Comparison of ENCODE assay signal across 8 cellular contexts in the genomic region with DNA sequence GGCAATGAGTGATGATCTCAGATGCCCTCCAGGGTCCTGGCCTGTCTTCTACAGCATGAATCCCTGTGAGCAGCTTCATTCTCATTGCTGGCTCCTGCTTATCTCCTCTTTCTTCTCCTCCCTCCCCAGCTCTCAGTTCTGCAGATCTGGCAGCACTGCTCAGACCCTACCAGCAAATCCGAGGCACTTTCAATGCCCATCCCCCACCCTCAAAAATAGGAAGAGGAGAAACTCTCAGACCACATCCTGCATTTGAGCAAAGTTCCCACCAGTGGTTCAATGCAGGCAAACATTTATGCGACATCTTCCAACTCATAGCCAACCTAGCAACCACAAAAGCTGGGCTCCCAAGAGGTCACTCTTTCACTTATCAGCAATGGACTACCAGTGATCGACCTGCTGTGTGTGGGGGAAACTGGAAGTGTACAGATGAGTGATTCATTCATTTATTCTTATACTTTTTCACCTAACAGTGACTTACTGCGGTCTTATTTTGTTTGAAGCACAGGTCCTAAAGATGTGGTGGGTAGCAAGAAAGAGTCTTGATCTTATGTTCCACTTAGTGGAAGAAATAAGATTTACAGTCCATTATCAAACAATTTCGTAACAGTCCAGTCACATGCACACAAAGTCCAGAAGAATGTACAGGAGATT. TPM values are rescaled to one million over a fixed set of nuclear protein-coding genes. Genes with fewer than 3 reads are reported as not detected.
A peak's percentile ranks its signal among the peaks of the same experiment; 100 is the strongest.
DNase-seq lines count a peak whose midpoint lies in the region; ATAC-seq, FAIRE-seq and TF ChIP-seq lines count a peak whose summit lies in the region.

No MANE protein-coding gene starts in this region.

- no peak overlapping the region for H3K27ac ChIP-seq in KMS-11
- H3K27ac ChIP-seq in sigmoid colon, result no peak overlapping the region
- no peak overlapping the region for H3K27ac ChIP-seq in mesenchymal stem cell (ENCODE audit: low read length, poor library complexity, severe bottlenecking)

- H3K18ac ChIP-seq in mesenchymal stem cell (ENCODE audit: low read depth in 1 of 2, low read length in 2 of 2), result no peak overlapping the region

- H3K4me3 Mint-ChIP-seq in activated naive CD4-positive, alpha-beta T cell treated with anti-CD3 and anti-CD28 coated beads, Interleukin-2, amount 50 U/mL, for 24 hours, result peak overlapping the region; percentile 87

- no peak overlapping the region for H2BK15ac ChIP-seq in mesenchymal stem cell (ENCODE audit: low read depth, poor library complexity, severe bottlenecking)

- H3K36me3 Mint-ChIP-seq in activated naive CD4-positive, alpha-beta T cell treated with anti-CD3 and anti-CD28 coated beads, Interleukin-2, amount 50 U/mL, for 24 hours, result no peaks in the 10 kb centered on the region

- H3K36me3 ChIP-seq in KMS-11 (ENCODE audit: insufficient read depth), result no peaks in the 10 kb centered on the region
- H3K36me3 ChIP-seq in sigmoid colon, result no peaks in the 10 kb centered on the region
- no peaks in the 10 kb centered on the region for H3K36me3 ChIP-seq in mesenchymal stem cell (ENCODE audit: control insufficient read depth in 1 of 2, insufficient read depth in 2 of 2, low read depth in 1 of 2, low read length in 2 of 2)

- H3K9me3 ChIP-seq in sigmoid colon (no peaks in the 10 kb centered on the region), mesenchymal stem cell (ENCODE audit: control insufficient read depth, low read length) (no peaks in the 10 kb centered on the region)

- no peak overlapping the region for H3K9ac ChIP-seq in KMS-11
- H3K9ac ChIP-seq in mesenchymal stem cell (ENCODE audit: low read length), result no peak overlapping the region

- H2BK5ac ChIP-seq in mesenchymal stem cell (ENCODE audit: low read depth, low read length, poor library complexity, severe bottlenecking), result no peak overlapping the region

- H2AFZ ChIP-seq in KMS-11 (ENCODE audit: low read depth) (peak overlapping the region; percentile 31; the same call in 1 of the 2 replicates), mesenchymal stem cell (ENCODE audit: low read depth, low read length) (no peak overlapping the region)

- peaks cover 16% of the 10 kb centered on the region for H3K9me3 Mint-ChIP-seq in activated naive CD4-positive, alpha-beta T cell treated with anti-CD3 and anti-CD28 coated beads, Interleukin-2, amount 50 U/mL, for 24 hours

- TF ChIP-seq EP300 in sigmoid colon (IDR thresholded peaks at IDR 0.05), result no peak

- H3K4me1 ChIP-seq in KMS-11 (ENCODE audit: low read depth, poor library complexity, severe bottlenecking) (peaks cover 44% of the 10 kb centered on the region), sigmoid colon (peaks cover 0 to 8% (median 0%) of the 10 kb centered on the region in 4 donors), mesenchymal stem cell (ENCODE audit: control insufficient read depth, insufficient read depth, low read depth, low read length) (peaks cover 8% of the 10 kb centered on the region)

- H3K27ac Mint-ChIP-seq in activated naive CD4-positive, alpha-beta T cell treated with anti-CD3 and anti-CD28 coated beads, Interleukin-2, amount 50 U/mL, for 24 hours, result peak overlapping the region; percentile 100

- H3K4ac ChIP-seq in mesenchymal stem cell (ENCODE audit: low read depth in 1 of 2, low read length in 2 of 2), result no peak overlapping the region

- peak; percentile 57 for ATAC-seq in GM21717 (IDR thresholded peaks at IDR 0.05; ENCODE audit: unreplicated experiment)

- 45 to 69% methylated on average over 5 of the region's 5 CpGs for WGBS in sigmoid colon, 2 donors
- 57% methylated on average over 2 of the region's 5 CpGs for WGBS in mesenchymal stem cell

- no peak overlapping the region for H2BK12ac ChIP-seq in mesenchymal stem cell (ENCODE audit: low read length in 2 of 2)

- no peak overlapping the region for H3K14ac ChIP-seq in mesenchymal stem cell (ENCODE audit: low read length in 2 of 2)

- no peak overlapping the region for H3K4me3 ChIP-seq in KMS-11 (IDR thresholded peaks at IDR 0.05; ENCODE audit: insufficient read depth, low read depth, low read length)
- no peak overlapping the region for H3K4me3 ChIP-seq in sigmoid colon
- H3K4me3 ChIP-seq in mesenchymal stem cell (ENCODE audit: insufficient read depth in 1 of 2, low read depth in 1 of 2, low read length in 2 of 2), result no peak overlapping the region

- no peaks in the 10 kb centered on the region for H3K79me2 ChIP-seq in KMS-11 (ENCODE audit: insufficient read depth, low read depth)

- H4K20me1 ChIP-seq in KMS-11 (ENCODE audit: insufficient read depth), result no peaks in the 10 kb centered on the region

- no peak overlapping the region for H4K8ac ChIP-seq in mesenchymal stem cell (ENCODE audit: low read length)

- intact Hi-C loops in sigmoid colon (cut with DNase I), result loop anchor here (2.0 kb wide), 1 partner anchor 547 kb away; no protein-coding TSS in a partner anchor

- TF ChIP-seq POLR2A in sigmoid colon (IDR thresholded peaks at IDR 0.05), result no peak

- TF ChIP-seq CTCF in KMS-11 (conservative IDR thresholded peaks at IDR 0.05; ENCODE audit: low read depth, low read length), result no peak
- TF ChIP-seq CTCF in sigmoid colon (IDR thresholded peaks at IDR 0.05), result no peak

- H2BK120ac ChIP-seq in mesenchymal stem cell (ENCODE audit: low read depth, low read length), result no peak overlapping the region

- no peak overlapping the region for H2AK5ac ChIP-seq in mesenchymal stem cell (ENCODE audit: low read length, severe bottlenecking)

- H3K4me1 Mint-ChIP-seq in activated naive CD4-positive, alpha-beta T cell treated with anti-CD3 and anti-CD28 coated beads, Interleukin-2, amount 50 U/mL, for 24 hours, result peaks cover 96% of the 10 kb centered on the region

- DNase-seq in GM18507 (ENCODE audit: extremely low spot score, insufficient read length, low read depth) (peak; percentile 69), sigmoid colon (no peak), mesenchymal stem cell (no peak), COLO668 (lab: John Stamatoyannopoulos, UW; ENCODE audit: unreplicated experiment) (no peak)
- DNase-seq in stimulated activated CD4-positive, alpha-beta T cell treated with anti-CD3 and anti-CD28 coated beads, Interleukin-4, amount 100 ng/mL, for 24 hours, result peak; percentile 58

- H3K27me3 Mint-ChIP-seq in activated naive CD4-positive, alpha-beta T cell treated with anti-CD3 and anti-CD28 coated beads, Interleukin-2, amount 50 U/mL, for 24 hours, result no peaks in the 10 kb centered on the region

- H3K27me3 ChIP-seq in KMS-11 (ENCODE audit: insufficient read depth, low read depth) (no peaks in the 10 kb centered on the region), sigmoid colon (no peaks in the 10 kb centered on the region), mesenchymal stem cell (ENCODE audit: control insufficient read depth in 1 of 2, insufficient read depth in 1 of 2, low read length in 2 of 2) (peaks cover 0 to 10% of the 10 kb centered on the region in 2 experiments)

- H3K79me1 ChIP-seq in mesenchymal stem cell (replicated peaks; ENCODE audit: low read length, poor library complexity, severe bottlenecking), result no peaks in the 10 kb centered on the region

- no peak overlapping the region for H3K23ac ChIP-seq in mesenchymal stem cell (ENCODE audit: low read length in 2 of 2)

- peak; percentile 99 for FAIRE-seq in GM18507 (lab: Jason Lieb, UNC)

- no peak overlapping the region for H4K91ac ChIP-seq in mesenchymal stem cell (ENCODE audit: low read length)

- peak overlapping the region; percentile 48 for H3K4me2 ChIP-seq in KMS-11
- no peak overlapping the region for H3K4me2 ChIP-seq in mesenchymal stem cell (ENCODE audit: low read length, poor library complexity, severe bottlenecking)

RNA-seq across cellular contexts. Expression of a gene that starts 5.8 kb away (rescaled TPM):
- 1 to 10 TPM in 2 of 4 donors, under 1 TPM in 1, not detected in 1; 0.71 to 2.6 (median 1.8) TPM for total RNA-seq in sigmoid colon
- 10 to 100 TPM in 1 of 3 donors, not detected in 2; 11.0 TPM for polyA plus RNA-seq in sigmoid colon
- polyA plus RNA-seq in mesenchymal stem cell (2013, experiment 1 of 2), result not detected
- polyA plus RNA-seq in mesenchymal stem cell (2013, experiment 2 of 2), result not detected

RNA-seq across cellular contexts. Expression of a gene that starts 21.3 kb away (rescaled TPM):
- 1 to 10 TPM; 2.3 to 5.9 (median 4.8) TPM for total RNA-seq in sigmoid colon
- 10 to 100 TPM; 34.2 to 77.0 (median 46.5) TPM for polyA plus RNA-seq in sigmoid colon
- 0.95 TPM for polyA plus RNA-seq in mesenchymal stem cell (2013, experiment 1 of 2)
- 0.85 TPM for polyA plus RNA-seq in mesenchymal stem cell (2013, experiment 2 of 2)

Comparison
In these comparisons a context has a peak if more than half of its experiments do, and no peak if none do; other contexts are left out.
1. DNase-seq: peak in GM18507 (single experiment) and stimulated activated CD4-positive, alpha-beta T cell treated with anti-CD3 and anti-CD28 coated beads, Interleukin-4, amount 100 ng/mL, for 24 hours (single experiment); none in sigmoid colon (single experiment), mesenchymal stem cell (single experiment) and COLO668 (single experiment).